ENCODE assay signal across 29 cellular contexts in the genomic region with DNA sequence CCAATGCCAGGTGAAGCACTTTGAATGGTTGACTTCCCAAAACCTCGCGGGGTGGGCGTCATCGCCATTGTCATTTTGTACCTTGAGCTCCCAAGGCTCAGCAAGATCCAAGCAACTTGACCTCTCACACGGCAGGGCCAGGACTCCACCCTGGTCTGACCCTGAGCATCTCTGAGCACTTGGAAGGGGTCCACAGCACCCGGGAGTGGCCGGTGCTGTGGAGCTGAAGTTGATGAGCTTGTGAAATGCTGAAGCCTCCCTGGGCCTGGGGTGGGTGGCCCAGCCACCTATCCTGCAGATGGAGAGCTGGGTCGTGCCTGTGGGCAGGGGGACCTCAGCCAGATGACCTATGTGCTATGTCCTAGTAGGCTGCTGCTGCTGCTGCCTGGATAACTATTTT.
"Had no signal": no experiment of that assay in that cellular context is flagged by ENCODE, and none has a peak within 500 bp of the region (broad histone marks: within the 10 kb centered on the region; RNA-seq: fewer than 3 reads in every experiment).

No MANE protein-coding gene starts in this region.

- ATAC-seq: activated CD4-positive, alpha-beta T cell treated with anti-CD3 and anti-CD28 coated beads for 36 hours; activated CD4-positive, CD25-positive, alpha-beta regulatory T cell treated with anti-CD3 and anti-CD28 coated beads, Interleukin-2, amount 50 U/mL, for 24 hours; activated T-cell treated with anti-CD3 and anti-CD28 coated beads, Interleukin-2, amount 50 U/mL, for 4 hours; PC-3; Right ventricle myocardium inferior had no signal

- H3K27ac ChIP-seq: ascending aorta, cardiac muscle cell, KMS-11, SK-N-MC had no signal

- DNase-seq: activated CD4-positive, alpha-beta T cell treated with anti-CD3 and anti-CD28 coated beads for 36 hours; activated CD4-positive, alpha-beta T cell treated with anti-CD3 and anti-CD28 coated beads, Interleukin-2, amount 10 ng/mL, durations not matched to agents 7 days and 5 days; activated CD4-positive, alpha-beta T cell treated with anti-CD3 and anti-CD28 coated beads, Interleukin-2, amount 50 U/mL, for 48 hours; activated CD8-positive, alpha-beta memory T cell treated with anti-CD3 and anti-CD28 coated beads, Interleukin-2, amount 50 U/mL, for 4 hours; activated gamma-delta T cell; activated naive CD4-positive, alpha-beta T cell treated with Interleukin-2 at 50 U/mL for 16 hours; activated naive CD8-positive, alpha-beta T cell treated with anti-CD3 and anti-CD28 coated beads, Interleukin-2, amount 10 ng/mL, durations not matched to agents 7 days and 5 days; activated T-cell treated with anti-CD3 and anti-CD28 coated beads for 4 hours; activated T-cell treated with anti-CD3 and anti-CD28 coated beads, Interleukin-2, amount 50 U/mL, for 4 hours; amygdala; MM.1S; MV-4-11; NCI-H1092; NCI-H1436 treated with DMSO at 0.1 percent for 48 hours; NCI-H1694 treated with DMSO at 0.1 percent for 48 hours; NCI-H2029; NCI-H345; NCI-H524 treated with DMSO at 0.1 percent for 48 hours; NCI-H748 treated with DMSO at 0.1 percent for 48 hours; NK-92 treated with Interleukin-12 subunit alpha and Interleukin-12 subunit beta, amount 100 ng/mL, for 24 hours; PC-3; RPMI8226 had no signal

- H3K4me3 ChIP-seq: ascending aorta, cardiac muscle cell, Peyer's patch, SK-N-MC had no signal

- H3K36me3 ChIP-seq: ascending aorta, cardiac muscle cell, Peyer's patch had no signal

- H3K9me3 ChIP-seq: ascending aorta, Peyer's patch had no signal

- H3K4me1 ChIP-seq: ascending aorta, Peyer's patch had no signal

- H3K27me3 ChIP-seq: ascending aorta, cardiac muscle cell, Peyer's patch had no signal
